ENCODE assay signal across 28 cellular contexts in the genomic region with DNA sequence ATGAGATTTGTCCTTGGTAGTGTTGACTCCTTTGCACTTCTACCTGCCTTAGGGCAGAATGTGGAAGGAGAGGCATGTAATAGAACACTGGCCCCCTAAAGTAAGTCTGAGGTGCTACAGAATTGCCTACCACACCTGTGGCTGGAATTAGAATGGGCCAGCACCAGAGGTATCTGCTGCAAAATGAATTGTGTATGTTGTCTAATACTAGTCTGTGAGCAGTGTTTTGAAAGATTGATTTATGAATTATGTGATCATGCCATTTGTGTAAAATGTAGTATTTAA. TPM values are rescaled to one million over a fixed set of nuclear protein-coding genes. Genes with fewer than 3 reads are reported as not detected.
DNase-seq lines count a peak whose midpoint lies in the region; ATAC-seq and FAIRE-seq lines count a peak whose summit lies in the region.
"Had no signal": no experiment of that assay in that cellular context is flagged by ENCODE, and none has a peak within 500 bp of the region (broad histone marks: within the 10 kb centered on the region; RNA-seq: fewer than 3 reads in every experiment).

No MANE protein-coding gene starts in this region.

- H3K4me3 Mint-ChIP-seq in activated T-cell treated with anti-CD3 and anti-CD28 coated beads, Interleukin-2, amount 50 U/mL, for 24 hours = no peak overlapping the region
- H3K4me3 Mint-ChIP-seq in activated T-cell treated with anti-CD3 and anti-CD28 coated beads, Interleukin-2, amount 50 U/mL, for 72 hours = no peak overlapping the region
- H3K4me3 Mint-ChIP-seq in activated T-helper 17 cell treated with anti-CD3 and anti-CD28 coated beads, Interleukin-2, amount 50 U/mL, for 72 hours = no peak overlapping the region
- no peak overlapping the region for H3K4me3 Mint-ChIP-seq in naive thymus-derived CD4-positive, alpha-beta T cell
- H3K4me3 Mint-ChIP-seq in immature natural killer cell = no peak overlapping the region
- H3K4me3 Mint-ChIP-seq: activated CD4-positive, alpha-beta T cell treated with anti-CD3 and anti-CD28 coated beads, Interleukin-2, amount 10 ng/mL, durations not matched to agents 7 days and 5 days; activated T-helper 1 cell treated with anti-CD3 and anti-CD28 coated beads, Interleukin-12 subunit alpha, Interleukin-12 subunit beta, Interleukin-2, Interleukin-4 antibody, amounts not matched to agents 30 ng/mL and 10 ng/mL and 1 ng/mL, durations not matched to agents 14 hours and 24 hours and 36 hours had no signal

- H3K4me1 ChIP-seq in naive thymus-derived CD4-positive, alpha-beta T cell (ENCODE audit: control insufficient read depth in 2 of 2, insufficient read depth in 2 of 2, low read length in 2 of 2) = peaks cover 2 to 3% of the 10 kb centered on the region in 2 donors
- H3K4me1 ChIP-seq: parathyroid adenoma, right atrium auricular region had no signal

- DNase-seq in activated T-cell treated with anti-CD3 and anti-CD28 coated beads, Interleukin-2, amount 50 U/mL, for 24 hours = no peak
- DNase-seq in activated T-cell treated with anti-CD3 and anti-CD28 coated beads, Interleukin-2, amount 50 U/mL, for 72 hours = no peak
- no peak for DNase-seq in HTR-8/SVneo (ENCODE audit: insufficient read length, low spot score)
- DNase-seq in naive thymus-derived CD4-positive, alpha-beta T cell = no peak
- DNase-seq in left colon = no peak
- no peak for DNase-seq in islet precursor cell
- no peak for DNase-seq in immature natural killer cell
- DNase-seq: activated CD4-positive, alpha-beta T cell treated with anti-CD3 and anti-CD28 coated beads, Interleukin-2, amount 10 ng/mL, durations not matched to agents 7 days and 5 days; activated naive CD4-positive, alpha-beta T cell treated with anti-CD3 and anti-CD28 coated beads, Interleukin-2, amount 50 U/mL, for 16 hours; H7; left cardiac atrium; NCI-H1436; NCI-H2081 treated with DMSO at 0.1 percent for 48 hours; NCI-H2227 treated with DMSO at 0.1 percent for 48 hours; NCI-H526 treated with DMSO at 0.1 percent for 48 hours; SHP77 treated with DMSO at 0.1 percent for 48 hours; stimulated activated CD4-positive, alpha-beta T cell treated with anti-CD3 and anti-CD28 coated beads, Interleukin-1b, Interleukin-23, amount 100 ng/mL, for 48 hours; stimulated activated naive CD8-positive, alpha-beta T cell treated with anti-CD3 and anti-CD28 coated beads, Interleukin-15, Interleukin-2, amounts not matched to agents 100 U/mL and 50 U/mL, for 24 hours; WERI-Rb-1 had no signal

- no peak overlapping the region for H3K4me3 ChIP-seq in naive thymus-derived CD4-positive, alpha-beta T cell (ENCODE audit: low read length)
- H3K4me3 ChIP-seq: hepatocyte, right atrium auricular region, smooth muscle cell, thoracic aorta had no signal

- H3K9me3 ChIP-seq in naive thymus-derived CD4-positive, alpha-beta T cell (ENCODE audit: control insufficient read depth in 2 of 3, low read length in 3 of 3) = no peaks in the 10 kb centered on the region
- H3K9me3 ChIP-seq: right atrium auricular region, thoracic aorta had no signal

- peaks cover 17 to 58% (median 25%) of the 10 kb centered on the region in 3 experiments for H3K36me3 ChIP-seq in naive thymus-derived CD4-positive, alpha-beta T cell (ENCODE audit: control insufficient read depth in 2 of 3, insufficient read depth in 3 of 3, low read length in 3 of 3)

- POLR2A ChIA-PET in naive thymus-derived CD4-positive, alpha-beta T cell (lab: Charles Lee) = interaction anchor here (0.9 to 11.0 kb wide), 3 partner anchors 17 to 429 kb away, joined by 3 to 119 read pairs (median 6); a partner anchor contains a TSS

- H3K36me3 Mint-ChIP-seq in activated T-cell treated with anti-CD3 and anti-CD28 coated beads, Interleukin-2, amount 50 U/mL, for 24 hours (ENCODE audit: low read depth) = peaks cover 91% of the 10 kb centered on the region
- peaks cover 9 to 34% of the 10 kb centered on the region in 2 donors for H3K36me3 Mint-ChIP-seq in activated T-cell treated with anti-CD3 and anti-CD28 coated beads, Interleukin-2, amount 50 U/mL, for 72 hours (ENCODE audit: insufficient read depth in 2 of 2)
- H3K36me3 Mint-ChIP-seq in activated T-helper 17 cell treated with anti-CD3 and anti-CD28 coated beads, Interleukin-2, amount 50 U/mL, for 72 hours (ENCODE audit: low read depth) = peaks cover 93% of the 10 kb centered on the region
- H3K36me3 Mint-ChIP-seq in naive thymus-derived CD4-positive, alpha-beta T cell = peaks cover 8 to 27% (median 22%) of the 10 kb centered on the region in 5 donors
- peaks cover 19 to 52% (median 19%) of the 10 kb centered on the region in 3 donors for H3K36me3 Mint-ChIP-seq in immature natural killer cell

- H3K27ac ChIP-seq in naive thymus-derived CD4-positive, alpha-beta T cell (ENCODE audit: low read depth, low read length) = peak overlapping the region; percentile 10
- H3K27ac ChIP-seq: hepatocyte, HL-60, parathyroid adenoma, right atrium auricular region, thoracic aorta, WERI-Rb-1 had no signal

- peak; percentile 16 for FAIRE-seq in HTR-8/SVneo (lab: Jason Lieb, UNC)
- FAIRE-seq: GM18507 had no signal

- H3K9me3 Mint-ChIP-seq in activated T-cell treated with anti-CD3 and anti-CD28 coated beads, Interleukin-2, amount 50 U/mL, for 24 hours = no peaks in the 10 kb centered on the region
- H3K9me3 Mint-ChIP-seq in activated T-cell treated with anti-CD3 and anti-CD28 coated beads, Interleukin-2, amount 50 U/mL, for 72 hours = no peaks in the 10 kb centered on the region
- no peaks in the 10 kb centered on the region for H3K9me3 Mint-ChIP-seq in activated T-helper 17 cell treated with anti-CD3 and anti-CD28 coated beads, Interleukin-2, amount 50 U/mL, for 72 hours
- no peaks in the 10 kb centered on the region for H3K9me3 Mint-ChIP-seq in naive thymus-derived CD4-positive, alpha-beta T cell
- H3K9me3 Mint-ChIP-seq in immature natural killer cell = no peaks in the 10 kb centered on the region
- H3K9me3 Mint-ChIP-seq: activated CD4-positive, alpha-beta T cell treated with anti-CD3 and anti-CD28 coated beads, Interleukin-2, amount 10 ng/mL, durations not matched to agents 7 days and 5 days; activated T-helper 1 cell treated with anti-CD3 and anti-CD28 coated beads, Interleukin-12 subunit alpha, Interleukin-12 subunit beta, Interleukin-2, Interleukin-4 antibody, amounts not matched to agents 30 ng/mL and 10 ng/mL and 1 ng/mL, durations not matched to agents 14 hours and 24 hours and 36 hours had no signal

- no peak for ATAC-seq in activated T-cell treated with anti-CD3 and anti-CD28 coated beads, Interleukin-2, amount 50 U/mL, for 72 hours (replicated peaks in 1 of 2)
- ATAC-seq in activated T-helper 17 cell treated with anti-CD3 and anti-CD28 coated beads, Interleukin-2, amount 50 U/mL, for 72 hours (replicated peaks) = no peak
- no peak for ATAC-seq in naive thymus-derived CD4-positive, alpha-beta T cell
- no peak for ATAC-seq in left colon
- ATAC-seq: left cardiac atrium; stimulated activated naive CD8-positive, alpha-beta T cell treated with anti-CD3 and anti-CD28 coated beads, Interleukin-15, Interleukin-2, amounts not matched to agents 100 U/mL and 50 U/mL, for 24 hours had no signal

- H3K4me1 Mint-ChIP-seq in activated T-cell treated with anti-CD3 and anti-CD28 coated beads, Interleukin-2, amount 50 U/mL, for 24 hours (ENCODE audit: low read depth) = peaks cover 28% of the 10 kb centered on the region
- peaks cover 25% of the 10 kb centered on the region for H3K4me1 Mint-ChIP-seq in activated T-cell treated with anti-CD3 and anti-CD28 coated beads, Interleukin-2, amount 50 U/mL, for 72 hours (ENCODE audit: low read depth)
- H3K4me1 Mint-ChIP-seq in activated T-helper 17 cell treated with anti-CD3 and anti-CD28 coated beads, Interleukin-2, amount 50 U/mL, for 72 hours = peaks cover 15% of the 10 kb centered on the region
- peaks cover 15 to 42% (median 29%) of the 10 kb centered on the region in 7 donors for H3K4me1 Mint-ChIP-seq in naive thymus-derived CD4-positive, alpha-beta T cell
- peaks cover 0 to 1% of the 10 kb centered on the region in 2 donors for H3K4me1 Mint-ChIP-seq in immature natural killer cell

- H3K27me3 ChIP-seq in naive thymus-derived CD4-positive, alpha-beta T cell (ENCODE audit: control insufficient read depth in 2 of 2, insufficient read depth in 2 of 2, low read length in 2 of 2) = no peaks in the 10 kb centered on the region
- H3K27me3 ChIP-seq: hepatocyte, right atrium auricular region had no signal

- H3K27me3 Mint-ChIP-seq in activated T-cell treated with anti-CD3 and anti-CD28 coated beads, Interleukin-2, amount 50 U/mL, for 24 hours = no peaks in the 10 kb centered on the region
- no peaks in the 10 kb centered on the region for H3K27me3 Mint-ChIP-seq in activated T-cell treated with anti-CD3 and anti-CD28 coated beads, Interleukin-2, amount 50 U/mL, for 72 hours (ENCODE audit: low read depth)
- H3K27me3 Mint-ChIP-seq in activated T-helper 17 cell treated with anti-CD3 and anti-CD28 coated beads, Interleukin-2, amount 50 U/mL, for 72 hours = no peaks in the 10 kb centered on the region
- no peaks in the 10 kb centered on the region for H3K27me3 Mint-ChIP-seq in naive thymus-derived CD4-positive, alpha-beta T cell
- H3K27me3 Mint-ChIP-seq in immature natural killer cell (ENCODE audit: low read depth in 3 of 3) = peaks cover 0 to 3% (median 0%) of the 10 kb centered on the region in 3 donors
- H3K27me3 Mint-ChIP-seq: activated CD4-positive, alpha-beta T cell treated with anti-CD3 and anti-CD28 coated beads, Interleukin-2, amount 10 ng/mL, durations not matched to agents 7 days and 5 days had no signal

- CTCF ChIA-PET in naive thymus-derived CD4-positive, alpha-beta T cell (lab: Charles Lee) = interaction anchor here (0.6 to 1.3 kb wide), 2 partner anchors 11 to 572 kb away, joined by 3 read pairs; no protein-coding TSS in a partner anchor

- intact Hi-C loops in naive thymus-derived CD4-positive, alpha-beta T cell (cut with micrococcal nuclease) = loop anchor here in 1 of 2 donors (10.0 kb wide), 1 partner anchor 1630 kb away; a partner anchor contains a TSS
- intact Hi-C loops in left colon (cut with DNase I, micrococcal nuclease) = no loop called here

- H3K27ac Mint-ChIP-seq in activated T-cell treated with anti-CD3 and anti-CD28 coated beads, Interleukin-2, amount 50 U/mL, for 24 hours = peak overlapping the region; percentile 72
- H3K27ac Mint-ChIP-seq in activated T-cell treated with anti-CD3 and anti-CD28 coated beads, Interleukin-2, amount 50 U/mL, for 72 hours = no peak overlapping the region
- peak overlapping the region; percentile 31 for H3K27ac Mint-ChIP-seq in activated T-helper 17 cell treated with anti-CD3 and anti-CD28 coated beads, Interleukin-2, amount 50 U/mL, for 72 hours
- H3K27ac Mint-ChIP-seq in naive thymus-derived CD4-positive, alpha-beta T cell = peak overlapping the region in 7 of 9 donors; percentile 30 to 91 (median 71)
- peak overlapping the region in 2 of 6 donors; percentile 4 to 52 for H3K27ac Mint-ChIP-seq in immature natural killer cell
- H3K27ac Mint-ChIP-seq: activated CD4-positive, alpha-beta T cell treated with anti-CD3 and anti-CD28 coated beads, Interleukin-2, amount 10 ng/mL, durations not matched to agents 7 days and 5 days; activated T-helper 1 cell treated with anti-CD3 and anti-CD28 coated beads, Interleukin-12 subunit alpha, Interleukin-12 subunit beta, Interleukin-2, Interleukin-4 antibody, amounts not matched to agents 30 ng/mL and 10 ng/mL and 1 ng/mL, durations not matched to agents 14 hours and 24 hours and 36 hours had no signal

RNA-seq across cellular contexts. Expression of a gene that starts 5.7 kb away (rescaled TPM):
- 10 to 100 TPM; 15.5 to 16.2 TPM for total RNA-seq in activated T-cell treated with anti-CD3 and anti-CD28 coated beads, Interleukin-2, amount 50 U/mL, for 72 hours
- total RNA-seq in activated T-helper 17 cell treated with anti-CD3 and anti-CD28 coated beads, Interleukin-2, amount 50 U/mL, for 72 hours = 10 to 100 TPM; 13.4 to 14.0 TPM
- 10 to 100 TPM; 23.9 to 45.3 (median 29.2) TPM for total RNA-seq in naive thymus-derived CD4-positive, alpha-beta T cell
- polyA plus RNA-seq in naive thymus-derived CD4-positive, alpha-beta T cell = 10 to 100 TPM; 17.2 to 42.8 TPM
- total RNA-seq in left colon = 10 to 100 TPM in 1 of 2 donors, 1 to 10 TPM in 1; 8.5 to 10.1 TPM
- polyA plus RNA-seq in immature natural killer cell = 10 to 100 TPM; 10.6 to 14.8 (median 12.4) TPM

RNA-seq across cellular contexts. Expression of a gene that starts 17.3 kb away (rescaled TPM):
- 10 to 100 TPM; 90.0 to 91.1 TPM for total RNA-seq in activated T-cell treated with anti-CD3 and anti-CD28 coated beads, Interleukin-2, amount 50 U/mL, for 72 hours
- total RNA-seq in activated T-helper 17 cell treated with anti-CD3 and anti-CD28 coated beads, Interleukin-2, amount 50 U/mL, for 72 hours = 100 to 1,000 TPM in 1 of 2 donors, 10 to 100 TPM in 1; 90.0 to 122 TPM
- 100 to 1,000 TPM in 1 of 5 experiments, 10 to 100 TPM in 4; 84.8 to 131 (median 95.9) TPM for total RNA-seq in naive thymus-derived CD4-positive, alpha-beta T cell
- polyA plus RNA-seq in naive thymus-derived CD4-positive, alpha-beta T cell = 10 to 100 TPM; 63.8 to 64.4 TPM
- 10 to 100 TPM; 61.6 to 61.9 TPM for total RNA-seq in left colon
- polyA plus RNA-seq in immature natural killer cell = 10 to 100 TPM; 47.4 to 67.9 (median 59.7) TPM

RNA-seq across cellular contexts. Expression of a gene that starts 28.9 kb away (rescaled TPM):
- total RNA-seq in activated T-cell treated with anti-CD3 and anti-CD28 coated beads, Interleukin-2, amount 50 U/mL, for 72 hours = 100 to 1,000 TPM in 1 of 2 donors, 10 to 100 TPM in 1; 84.8 to 107 TPM
- 100 to 1,000 TPM; 220 to 329 TPM for total RNA-seq in activated T-helper 17 cell treated with anti-CD3 and anti-CD28 coated beads, Interleukin-2, amount 50 U/mL, for 72 hours
- 100 to 1,000 TPM in 1 of 5 experiments, 10 to 100 TPM in 4; 65.3 to 201 (median 68.7) TPM for total RNA-seq in naive thymus-derived CD4-positive, alpha-beta T cell
- 10 to 100 TPM; 32.1 to 33.8 TPM for polyA plus RNA-seq in naive thymus-derived CD4-positive, alpha-beta T cell
- 10 to 100 TPM; 61.0 to 70.8 TPM for total RNA-seq in left colon
- 10 to 100 TPM; 19.3 to 25.8 (median 25.1) TPM for polyA plus RNA-seq in immature natural killer cell
